Comparison of ENCODE assay signal across 10 cellular contexts in genomic region chr6:34390531-34391013, GRCh38. TPM values are rescaled to one million over a fixed set of nuclear protein-coding genes. Genes with fewer than 3 reads are reported as not detected.
DNase-seq lines count a peak whose midpoint lies in the region; ATAC-seq and TF ChIP-seq lines count a peak whose summit lies in the region.
"Had no signal": no experiment of that assay in that cellular context is flagged by ENCODE, and none has a peak within 500 bp of the region (broad histone marks: within the 10 kb centered on the region; RNA-seq: fewer than 3 reads in every experiment).

No MANE protein-coding gene starts in this region.

- peak overlapping the region; percentile 89 for H3K9ac ChIP-seq in neural cell (ENCODE audit: low read length)

- H3K9me3 ChIP-seq in AG04450 (ENCODE audit: control insufficient read depth, insufficient read depth, low read length) = no peaks in the 10 kb centered on the region
- H3K9me3 ChIP-seq in neural cell (ENCODE audit: low read length) = no peaks in the 10 kb centered on the region

- H3K27ac Mint-ChIP-seq in stimulated activated naive B cell treated with anti-CD40 and anti-IgM and Interleukin-4, amounts not matched to agents 10 μg/mL and 1 μg/mL and 100 μg/mL, for 72 hours = no peak overlapping the region
- H3K27ac Mint-ChIP-seq: T-helper 2 cell treated with Interferon-gamma antibody and Interleukin-4, amounts not matched to agents 5 μg/mL and 100 μg/mL, for 36 hours had no signal

- H3K79me2 ChIP-seq in neural cell (replicated peaks; ENCODE audit: insufficient read depth, low read length) = peaks cover 62% of the 10 kb centered on the region

- no peak for TF ChIP-seq EP300 in neural cell (conservative IDR thresholded peaks at IDR 0.05; ENCODE audit: poor library complexity, severe bottlenecking)

- TF ChIP-seq CTCF in AG04450 (IDR thresholded peaks at IDR 0.05; ENCODE audit: low read depth, low read length) = no peak
- no peak for TF ChIP-seq CTCF in neural cell (IDR thresholded peaks at IDR 0.05; ENCODE audit: poor library complexity, severe bottlenecking)

- H3K27me3 ChIP-seq in AG04450 (ENCODE audit: control insufficient read depth, insufficient read depth, low read length) (no peaks in the 10 kb centered on the region), neural cell (ENCODE audit: insufficient read depth, low read depth, low read length) (no peaks in the 10 kb centered on the region)

- no peaks in the 10 kb centered on the region for H4K20me1 ChIP-seq in neural cell (ENCODE audit: insufficient read depth)

- H2AFZ ChIP-seq in neural cell (ENCODE audit: low read depth, low read length) = no peak overlapping the region

- ATAC-seq in GM21360 (IDR thresholded peaks at IDR 0.05; ENCODE audit: unreplicated experiment) (no peak), HG02884 (IDR thresholded peaks at IDR 0.05; ENCODE audit: unreplicated experiment) (no peak)
- no peak for ATAC-seq in stimulated activated naive B cell treated with anti-CD40 and anti-IgM and Interleukin-4, amounts not matched to agents 10 μg/mL and 1 μg/mL and 100 μg/mL, for 72 hours (replicated peaks)

- no peak for TF ChIP-seq RAD21 in neural cell (conservative IDR thresholded peaks at IDR 0.05)

- H3K9me2 ChIP-seq in neural cell (ENCODE audit: insufficient read depth, low read length) = no peaks in the 10 kb centered on the region

- DNase-seq in AG04450 (ENCODE audit: low read depth, low spot score) (no peak), NCI-H2029 treated with DMSO at 0.1 percent for 48 hours (lab: John Stamatoyannopoulos, UW) (no peak)
- DNase-seq in Jurkat, Clone E6-1 (ENCODE audit: low read depth, low spot score) = no peak
- DNase-seq in stimulated activated naive B cell treated with anti-CD40 and anti-IgM and Interleukin-4, amounts not matched to agents 10 μg/mL and 1 μg/mL and 100 μg/mL, for 72 hours = no peak
- DNase-seq: DMS153 had no signal

- no peaks in the 10 kb centered on the region for H3F3A ChIP-seq in neural cell (ENCODE audit: insufficient read depth, low read length, poor library complexity, severe bottlenecking)

- H3K4me2 ChIP-seq in neural cell (ENCODE audit: low read length) = peak overlapping the region; percentile 83

- H3K4me3 ChIP-seq in AG04450 (ENCODE audit: low read depth, low read length) (peak overlapping the region; percentile 77), neural cell (ENCODE audit: low read length) (peak overlapping the region; percentile 97)
- peak overlapping the region; percentile 74 for H3K4me3 ChIP-seq in Jurkat, Clone E6-1 (ENCODE audit: low read length)

- H3K27me3 Mint-ChIP-seq in stimulated activated naive B cell treated with anti-CD40 and anti-IgM and Interleukin-4, amounts not matched to agents 10 μg/mL and 1 μg/mL and 100 μg/mL, for 72 hours = no peaks in the 10 kb centered on the region

- H3K27ac ChIP-seq in AG04450 (ENCODE audit: low read depth, low read length) = no peak overlapping the region
- peak overlapping the region; percentile 96 for H3K27ac ChIP-seq in cingulate gyrus (ENCODE audit: low read depth, low read length)
- H3K27ac ChIP-seq in neural cell (ENCODE audit: low read length) = peak overlapping the region; percentile 92

- H3K9me3 Mint-ChIP-seq in stimulated activated naive B cell treated with anti-CD40 and anti-IgM and Interleukin-4, amounts not matched to agents 10 μg/mL and 1 μg/mL and 100 μg/mL, for 72 hours = peaks cover 0 to 1% of the 10 kb centered on the region in 2 donors
- H3K9me3 Mint-ChIP-seq: T-helper 2 cell treated with Interferon-gamma antibody and Interleukin-4, amounts not matched to agents 5 μg/mL and 100 μg/mL, for 36 hours had no signal

- no peak overlapping the region for H3K4me3 Mint-ChIP-seq in stimulated activated naive B cell treated with anti-CD40 and anti-IgM and Interleukin-4, amounts not matched to agents 10 μg/mL and 1 μg/mL and 100 μg/mL, for 72 hours
- H3K4me3 Mint-ChIP-seq: T-helper 2 cell treated with Interferon-gamma antibody and Interleukin-4, amounts not matched to agents 5 μg/mL and 100 μg/mL, for 36 hours had no signal

- H3K36me3 ChIP-seq in neural cell (ENCODE audit: insufficient read depth, low read length) = no peaks in the 10 kb centered on the region

- CTCF ChIA-PET in AG04450 (lab: Charles Lee) = interaction anchor here (2.4 kb wide), 1 partner anchor 141 kb away, joined by 18 read pairs; the partner anchor contains the start of gene SMIM29

- H3K36me3 Mint-ChIP-seq in stimulated activated naive B cell treated with anti-CD40 and anti-IgM and Interleukin-4, amounts not matched to agents 10 μg/mL and 1 μg/mL and 100 μg/mL, for 72 hours = peaks cover 3 to 4% of the 10 kb centered on the region in 2 donors

- POLR2A ChIA-PET in AG04450 (lab: Yijun Ruan, JAX) = interaction anchor here (0.7 to 2.2 kb wide), 5 partner anchors 24 to 167 kb away, joined by 3 to 8 read pairs (median 4); partner anchors contain the start of gene SMIM29

- H3K4me1 Mint-ChIP-seq in stimulated activated naive B cell treated with anti-CD40 and anti-IgM and Interleukin-4, amounts not matched to agents 10 μg/mL and 1 μg/mL and 100 μg/mL, for 72 hours = peaks cover 14 to 31% of the 10 kb centered on the region in 2 donors

TF ChIP-seq in neural cell, 6 proteins besides CTCF, POLR2A, EP300 and RAD21:
- no peak for TF ChIP-seq POLR2AphosphoS5 (IDR thresholded peaks at IDR 0.05)
- TF ChIP-seq MXI1 (conservative IDR thresholded peaks at IDR 0.05; ENCODE audit: poor library complexity, severe bottlenecking) = no peak
- no peak for TF ChIP-seq REST (IDR thresholded peaks at IDR 0.05; ENCODE audit: borderline replicate concordance)
- TF ChIP-seq SMC3 (conservative IDR thresholded peaks at IDR 0.05; ENCODE audit: poor library complexity) = no peak
- no peak for TF ChIP-seq TAF1 (IDR thresholded peaks at IDR 0.05; ENCODE audit: low read depth)
- TF ChIP-seq EZH2 (IDR thresholded peaks at IDR 0.05; ENCODE audit: borderline replicate concordance, insufficient read depth, low read length, poor library complexity, severe bottlenecking) = no peak
TF ChIP-seq in neural cell: peak in this region for 0.

RNA-seq across cellular contexts. Expression of gene NUDT3, which starts 1.9 kb away (rescaled TPM):
- polyA plus RNA-seq in AG04450 (2011; rRNA removed) = 23.7 and 26.7 TPM in 2 replicates
- polyA minus RNA-seq in AG04450 (2011; rRNA and poly(A)+ RNA removed) = 23.3 and 32.4 TPM in 2 replicates
- 6.6 TPM for polyA plus RNA-seq in Jurkat, Clone E6-1 (2012; ENCODE audit: insufficient read depth, insufficient read length)
- 80.2 and 87.5 TPM in 2 replicates for polyA plus RNA-seq in neural cell
- polyA minus RNA-seq in neural cell = 146 and 173 TPM in 2 replicates

RNA-seq across cellular contexts. Expression of gene RPS10, which starts 35.3 kb away (rescaled TPM):
- polyA plus RNA-seq in AG04450 (2011; rRNA removed) (2,426 and 3,003 TPM in 2 replicates), neural cell (3,258 and 3,413 TPM in 2 replicates)
- 908 and 1,136 TPM in 2 replicates for polyA minus RNA-seq in AG04450 (2011; rRNA and poly(A)+ RNA removed)
- 2,495 TPM for polyA plus RNA-seq in Jurkat, Clone E6-1 (2012; ENCODE audit: insufficient read depth, insufficient read length)
- 989 and 999 TPM in 2 replicates for polyA minus RNA-seq in neural cell
